ENCODE assay signal across 15 cellular contexts in genomic region chr2:45330617-45331016, GRCh38.
DNase-seq lines count a peak whose midpoint lies in the region; ATAC-seq and TF ChIP-seq lines count a peak whose summit lies in the region.
"Had no signal": no experiment of that assay in that cellular context is flagged by ENCODE, and none has a peak within 500 bp of the region (broad histone marks: within the 10 kb centered on the region; RNA-seq: fewer than 3 reads in every experiment).

No MANE protein-coding gene starts in this region.

- H3K4me1 ChIP-seq in esophagus muscularis mucosa = no peaks in the 10 kb centered on the region
- H3K4me1 ChIP-seq: spleen, testis had no signal

- ATAC-seq in GM19467 (IDR thresholded peaks at IDR 0.05; ENCODE audit: unreplicated experiment) = no peak

- no peak for TF ChIP-seq POLR2A in esophagus muscularis mucosa (IDR thresholded peaks at IDR 0.05; ENCODE audit: low read depth)

- no peaks in the 10 kb centered on the region for H3K36me3 ChIP-seq in esophagus muscularis mucosa
- H3K36me3 ChIP-seq: neutrophil, spleen had no signal

- peak; percentile 64 for DNase-seq in Daoy (ENCODE audit: low read depth)
- DNase-seq in NCI-H2029 treated with DMSO at 0.1 percent for 48 hours (lab: John Stamatoyannopoulos, UW) = peak; percentile 22
- DNase-seq in dermis microvascular lymphatic vessel endothelial cell (ENCODE audit: low read depth in 2 of 2) = peak; percentile 75 to 82
- peak; percentile 68 to 91 for DNase-seq in lung microvascular endothelial cell (ENCODE audit: low read depth in 2 of 2)
- DNase-seq in NCI-H2171 treated with DMSO at 0.1 percent for 48 hours (lab: John Stamatoyannopoulos, UW) = no peak
- DNase-seq in esophagus muscularis mucosa (ENCODE audit: extremely low spot score) = no peak
- no peak for DNase-seq in stimulated activated CD8-positive, alpha-beta memory T cell treated with anti-CD3 and anti-CD28 coated beads, Interleukin-4, amount 100 ng/mL, for 48 hours
- DNase-seq: effector memory CD4-positive, alpha-beta T cell; mesendoderm; NCI-H2171; spleen; T-helper 2 cell; testis had no signal

- H3K9me3 ChIP-seq in esophagus muscularis mucosa = no peaks in the 10 kb centered on the region
- H3K9me3 ChIP-seq: neutrophil, spleen, testis had no signal

- TF ChIP-seq CTCF in esophagus muscularis mucosa (IDR thresholded peaks at IDR 0.05) = no peak

- TF ChIP-seq EP300 in esophagus muscularis mucosa (IDR thresholded peaks at IDR 0.05) = no peak

- H3K4me3 ChIP-seq in esophagus muscularis mucosa = no peak overlapping the region
- H3K4me3 ChIP-seq: spleen, testis had no signal

- no peaks in the 10 kb centered on the region for H3K27me3 ChIP-seq in esophagus muscularis mucosa
- H3K27me3 ChIP-seq: neutrophil, spleen, testis had no signal

- intact Hi-C loops in esophagus muscularis mucosa (cut with DNase I) = no loop called here

- WGBS in esophagus muscularis mucosa = 81% methylated on average over 2 of the region's 2 CpGs

- H3K27ac ChIP-seq in esophagus muscularis mucosa (replicated peaks in 1 of 4) = no peak overlapping the region
- H3K27ac ChIP-seq: neutrophil, spleen, testis had no signal

Comparison
In these comparisons a context has a peak if more than half of its experiments do, and no peak if none do; other contexts are left out.
1. DNase-seq: peak in Daoy (single experiment), NCI-H2029 treated with DMSO at 0.1 percent for 48 hours (single experiment), dermis microvascular lymphatic vessel endothelial cell (2 of 2) and lung microvascular endothelial cell (2 of 2); none in NCI-H2171 treated with DMSO at 0.1 percent for 48 hours (single experiment), esophagus muscularis mucosa (single experiment) and stimulated activated CD8-positive, alpha-beta memory T cell treated with anti-CD3 and anti-CD28 coated beads, Interleukin-4, amount 100 ng/mL, for 48 hours (single experiment).